In genomic region chr14:63438065-63438757, GRCh38 we compare ENCODE assay signal across 8 cellular contexts.
DNase-seq lines count a peak whose midpoint lies in the region; ATAC-seq, FAIRE-seq and TF ChIP-seq lines count a peak whose summit lies in the region.

No MANE protein-coding gene starts in this region.

- H3K4me3 ChIP-seq in AG04450 (ENCODE audit: low read depth, low read length) (peak overlapping the region; percentile 45), cardiac muscle cell (no peak overlapping the region), retinal pigment epithelial cell (ENCODE audit: low read length) (no peak overlapping the region)

- H3K27ac ChIP-seq in AG04450 (ENCODE audit: low read depth, low read length) (peak overlapping the region; percentile 59), cardiac muscle cell (peak overlapping the region; percentile 44)

- no peaks in the 10 kb centered on the region for H3K27me3 ChIP-seq in AG04450 (ENCODE audit: control insufficient read depth, insufficient read depth, low read length)
- no peaks in the 10 kb centered on the region for H3K27me3 ChIP-seq in cardiac muscle cell

- H3K4me1 ChIP-seq in cardiac muscle cell (ENCODE audit: low read depth), result peaks cover 21% of the 10 kb centered on the region

- no peak for ATAC-seq in HG03469 (IDR thresholded peaks at IDR 0.05; ENCODE audit: unreplicated experiment)

- CTCF ChIA-PET in AG04450 (lab: Charles Lee), result interaction anchor here (1.0 to 1.1 kb wide), 2 partner anchors 17 to 49 kb away, joined by 3 to 4 read pairs; no protein-coding TSS in a partner anchor

- POLR2A ChIA-PET in AG04450 (lab: Yijun Ruan, JAX), result interaction anchor here (1.5 to 2.7 kb wide), 2 partner anchors 9 to 105 kb away, joined by 6 to 8 read pairs; partner anchors contain the start of gene PPP2R5E

- H3K9me3 ChIP-seq in AG04450 (ENCODE audit: control insufficient read depth, insufficient read depth, low read length) (no peaks in the 10 kb centered on the region; the same call in 1 of the 2 replicates), cardiac muscle cell (ENCODE audit: low read depth) (no peaks in the 10 kb centered on the region)

- peak; percentile 48 for FAIRE-seq in GM12892 (lab: Jason Lieb, UNC)

- no peaks in the 10 kb centered on the region for H3K36me3 ChIP-seq in cardiac muscle cell

- DNase-seq in AG04450 (ENCODE audit: low read depth, low spot score) (peak; percentile 73), GM12892 (ENCODE audit: insufficient read length) (no peak), NCI-H146 treated with DMSO at 0.1 percent for 48 hours (lab: John Stamatoyannopoulos, UW; ENCODE audit: unreplicated experiment) (peak; percentile 19), cardiac muscle cell (ENCODE audit: low read depth in 1 of 2, low spot score in 1 of 2) (peak in 1 of 2 donors; percentile 98), retinal pigment epithelial cell (ENCODE audit: low read depth) (peak; percentile 72), activated gamma-delta T cell treated with Interleukin-2 at 50 U/mL for 16 hours (no peak)
- peak; percentile 25 for DNase-seq in activated naive CD4-positive, alpha-beta T cell treated with anti-CD3 and anti-CD28 coated beads, Interleukin-2, amount 50 U/mL, for 16 hours

- no peak for TF ChIP-seq POLR2A in GM12892 (IDR thresholded peaks at IDR 0.05; ENCODE audit: low read depth, low read length)

- TF ChIP-seq CTCF in AG04450 (IDR thresholded peaks at IDR 0.05; ENCODE audit: low read depth, low read length) (peak; percentile 26), cardiac muscle cell (IDR thresholded peaks at IDR 0.05; ENCODE audit: low read depth, low read length) (peak; percentile 24), retinal pigment epithelial cell (conservative IDR thresholded peaks at IDR 0.05; ENCODE audit: low read depth, low read length) (peak; percentile 24)

Comparison
In these comparisons a context has a peak if more than half of its experiments do, and no peak if none do; other contexts are left out.
1. DNase-seq: peak in AG04450 (single experiment), NCI-H146 treated with DMSO at 0.1 percent for 48 hours (single experiment), activated naive CD4-positive, alpha-beta T cell treated with anti-CD3 and anti-CD28 coated beads, Interleukin-2, amount 50 U/mL, for 16 hours (single experiment) and retinal pigment epithelial cell (single experiment); none in GM12892 (single experiment) and activated gamma-delta T cell treated with Interleukin-2 at 50 U/mL for 16 hours (single experiment).
2. Peak in every context shown above with its lines, with median percentiles within 50 percentile points of each other: CTCF ChIP-seq.